In the genomic region with DNA sequence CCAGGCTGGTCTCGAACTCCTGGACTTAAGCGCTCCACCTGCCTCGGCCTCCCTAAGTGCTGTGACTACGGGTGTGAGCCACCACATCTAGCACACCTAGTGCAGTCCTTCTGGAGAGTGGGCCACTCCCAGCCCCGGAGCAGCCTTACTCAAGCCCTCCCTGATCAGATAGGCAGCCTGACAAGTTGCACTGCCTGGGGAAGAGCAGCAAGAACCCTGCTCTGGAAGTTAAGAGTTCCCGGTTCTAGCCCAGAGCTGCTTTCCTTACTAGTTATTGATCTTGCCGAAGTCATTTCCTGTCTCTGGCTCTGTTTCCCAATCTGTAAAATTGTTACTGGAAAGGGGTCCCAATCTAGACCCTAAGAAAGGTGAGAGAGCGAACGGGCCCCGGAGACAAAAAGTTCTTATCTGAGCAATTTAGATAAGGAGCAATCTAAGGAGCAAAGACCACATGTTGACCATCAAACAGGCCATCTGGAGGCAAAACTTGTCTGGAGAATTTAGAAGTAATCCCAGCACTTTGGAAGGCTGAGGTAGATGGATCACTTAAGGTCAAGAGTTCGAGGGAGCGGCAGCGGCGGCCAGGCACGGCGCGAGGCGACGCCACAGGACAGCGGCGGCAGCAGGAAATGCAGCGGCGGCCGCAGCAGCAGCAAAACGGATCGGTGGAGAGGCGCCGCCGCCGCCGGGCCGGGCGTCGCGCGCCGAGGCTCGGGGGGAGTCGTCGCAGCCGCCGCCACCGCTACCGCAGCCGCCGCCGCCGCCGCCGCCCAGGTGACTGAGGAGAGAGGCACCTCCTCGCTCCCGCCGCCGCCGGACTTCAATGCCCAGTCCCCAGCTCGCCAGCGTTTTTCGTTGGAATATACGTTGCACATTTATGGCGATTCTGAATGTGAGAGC, we compare ENCODE assay signal across 8 cellular contexts. TPM values are rescaled to one million over a fixed set of nuclear protein-coding genes. Genes with fewer than 3 reads are reported as not detected.
DNase-seq lines count a peak whose midpoint lies in the region; ATAC-seq and TF ChIP-seq lines count a peak whose summit lies in the region.

No MANE protein-coding gene starts in this region.

- no peaks in the 10 kb centered on the region for H3K4me1 ChIP-seq in A673 (ENCODE audit: insufficient read depth, low read length, poor library complexity, severe bottlenecking)
- H3K4me1 ChIP-seq in stomach smooth muscle (ENCODE audit: control insufficient read depth, insufficient read depth, low read length): peaks cover 40% of the 10 kb centered on the region

- peak overlapping the region; percentile 61 to 64 for H3K9ac ChIP-seq in stomach smooth muscle (ENCODE audit: low read length in 2 of 2)

- BruUV-seq in A673 (replicated peaks; lab: Mats Ljungman, UMichigan): no TSS peak

- intact Hi-C loops in A673 (cut with micrococcal nuclease; ENCODE audit: unreplicated experiment): no loop called here

- peak; percentile 31; the same call in 1 of the 2 replicates for TF ChIP-seq CTCF in A673 (conservative IDR thresholded peaks at IDR 0.05; ENCODE audit: low read depth, low read length)
- peak; percentile 23 for TF ChIP-seq CTCF in GM13976 (IDR thresholded peaks at IDR 0.05; ENCODE audit: borderline replicate concordance, control extremely low read depth, extremely low read depth, insufficient read depth, missing control alignments)

- ATAC-seq in HG02884 (IDR thresholded peaks at IDR 0.05; ENCODE audit: unreplicated experiment): no peak

- POLR2A ChIA-PET in A673 (lab: Charles Lee; ENCODE audit: low non-redundant PET): no interaction called here

- H3K27me3 ChIP-seq in A673 (replicated peaks; ENCODE audit: insufficient read depth, low read depth, low read length, poor library complexity) (no peaks in the 10 kb centered on the region), stomach smooth muscle (ENCODE audit: control insufficient read depth in 1 of 2, insufficient read depth in 2 of 2, low read length in 2 of 2) (no peaks in the 10 kb centered on the region)

- DNase-seq in A673 (ENCODE audit: low spot score) (no peak), GM13976 (ENCODE audit: low spot score) (peak; percentile 73), NCI-H526 treated with DMSO at 0.1 percent for 48 hours (lab: John Stamatoyannopoulos, UW) (peak; percentile 25), epidermal melanocyte (ENCODE audit: insufficient read length, low spot score) (peak; percentile 17), midbrain (lab: John Stamatoyannopoulos, UW) (peak; percentile 56)
- peak; percentile 51 for DNase-seq in activated CD8-positive, alpha-beta memory T cell treated with anti-CD3 and anti-CD28 coated beads, Interleukin-2, amount 50 U/mL, for 4 hours

- no peaks in the 10 kb centered on the region for H3K36me3 ChIP-seq in A673 (ENCODE audit: insufficient read depth, low read length, poor library complexity, severe bottlenecking)
- H3K36me3 ChIP-seq in stomach smooth muscle (ENCODE audit: control insufficient read depth in 2 of 2, insufficient read depth in 2 of 2, low read length in 2 of 2): no peaks in the 10 kb centered on the region

- H3K4me3 ChIP-seq in A673 (ENCODE audit: low read depth, low read length, poor library complexity, severe bottlenecking) (peak overlapping the region; percentile 43), stomach smooth muscle (ENCODE audit: low read length in 2 of 2) (peak overlapping the region; percentile 46 to 74)

- H3K9me3 ChIP-seq in A673 (ENCODE audit: low read depth, low read length, poor library complexity, severe bottlenecking) (no peaks in the 10 kb centered on the region), stomach smooth muscle (ENCODE audit: control insufficient read depth in 2 of 2, low read length in 2 of 2) (no peaks in the 10 kb centered on the region)

- CTCF ChIA-PET in A673 (lab: Charles Lee): interaction anchor here (0.6 kb wide), 1 partner anchor 24 kb away, joined by 3 read pairs; no protein-coding TSS in a partner anchor

- in situ Hi-C loops in GM13976 (cut with MboI; ENCODE audit: low sequenced_read_pairs, unreplicated experiment): no loop called here

- H3K27ac ChIP-seq in A673 (ENCODE audit: low read depth, low read length, poor library complexity, severe bottlenecking) (no peak overlapping the region), stomach smooth muscle (ENCODE audit: low read length) (peak overlapping the region; percentile 70)

RNA-seq across cellular contexts. Expression of a gene that starts 4.3 kb away (rescaled TPM):
- total RNA-seq in A673 (2021): 9.6 and 12.7 TPM in 2 replicates

RNA-seq across cellular contexts. Expression of a gene that starts 21.0 kb away (rescaled TPM):
- 0.59 and 0.60 TPM in 2 replicates for total RNA-seq in A673 (2021)

RNA-seq across cellular contexts. Expression of a gene that starts 30.2 kb away (rescaled TPM):
- 71.5 and 78.2 TPM in 2 replicates for total RNA-seq in A673 (2021)

RNA-seq across cellular contexts. Expression of a gene that starts 35.2 kb away (rescaled TPM):
- 32.8 and 33.7 TPM in 2 replicates for total RNA-seq in A673 (2021)

RNA-seq across cellular contexts. Expression of a gene that starts 45.8 kb away (rescaled TPM):
- 30.9 and 31.9 TPM in 2 replicates for total RNA-seq in A673 (2021)
